ENCODE assay signal across 8 cellular contexts in the genomic region with DNA sequence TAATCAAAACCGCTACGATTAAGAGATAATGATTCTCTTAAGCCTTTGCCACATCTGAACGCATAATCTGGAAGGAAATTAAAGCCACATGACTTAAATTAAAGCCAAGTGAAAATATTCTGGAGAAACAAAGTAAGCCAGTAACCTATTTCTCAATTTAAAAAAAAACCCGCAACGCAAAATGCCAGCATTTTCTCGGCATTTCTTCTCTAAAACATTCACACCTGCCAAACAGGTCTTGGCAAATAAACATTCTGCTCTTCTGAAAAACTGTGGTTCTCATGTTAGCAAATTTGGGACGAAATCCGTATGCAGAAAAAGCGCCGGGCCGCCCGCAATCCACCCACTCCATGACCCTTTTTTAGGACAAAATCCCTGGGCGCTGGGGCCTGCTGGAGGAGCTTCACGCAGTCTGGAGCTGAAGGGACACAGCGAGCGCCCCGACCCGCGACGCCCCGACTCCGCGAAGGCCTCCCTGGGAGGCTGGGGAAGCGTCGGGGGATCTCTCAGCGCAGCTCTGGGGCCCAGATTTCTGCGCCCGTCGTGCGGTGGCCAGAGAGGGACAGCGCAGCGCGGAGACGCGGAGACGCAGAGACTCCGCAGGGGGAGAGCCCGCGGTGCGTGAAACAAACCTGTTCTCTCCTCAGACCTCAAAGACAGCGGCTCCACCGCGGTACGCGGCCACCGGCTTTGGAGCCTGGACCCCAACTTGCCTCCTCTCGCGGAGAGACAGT. TPM values are rescaled to one million over a fixed set of nuclear protein-coding genes. Genes with fewer than 3 reads are reported as not detected.
A peak's percentile ranks its signal among the peaks of the same experiment; 100 is the strongest.
DNase-seq lines count a peak whose midpoint lies in the region; ATAC-seq and TF ChIP-seq lines count a peak whose summit lies in the region.

No MANE protein-coding gene starts in this region.

- H3K4me3 Mint-ChIP-seq in CD14-positive monocyte (peak overlapping the region; percentile 96 to 97), immature natural killer cell (peak overlapping the region; percentile 97 to 100 (median 98))
- H3K4me3 Mint-ChIP-seq in stimulated activated naive CD8-positive, alpha-beta T cell treated with anti-CD3 and anti-CD28 coated beads, Interleukin-15, amount 100 ng/mL, for 72 hours: peak overlapping the region; percentile 96 to 98

- H3K4me3 ChIP-seq in adrenal gland: peak overlapping the region in 3 of 4 donors; percentile 10 to 90 (median 65)

- no peaks in the 10 kb centered on the region for H3K9me3 ChIP-seq in adrenal gland (replicated peaks in 1 of 3)

- DNase-seq in CD14-positive monocyte (ENCODE audit: low spot score) (peak; percentile 43), adrenal gland (no peak), immature natural killer cell (no peak), activated gamma-delta T cell (lab: John Stamatoyannopoulos, UW) (no peak)
- no peak for DNase-seq in stimulated activated naive CD8-positive, alpha-beta T cell treated with anti-CD3 and anti-CD28 coated beads, Interleukin-15, amount 100 ng/mL, for 72 hours
- no peak for DNase-seq in activated CD4-positive, alpha-beta T cell treated with anti-CD3 and anti-CD28 coated beads, Interleukin-2, amount 50 U/mL, for 4 hours

- intact Hi-C loops in CD14-positive monocyte (cut with micrococcal nuclease) (loop anchor here (2.0 to 10.0 kb wide), 2 partner anchors 28 to 48 kb away; partner anchors contain the start of gene NR1D2 (in 1 of the 2)), adrenal gland (cut with DNase I) (no loop called here)

- WGBS in adrenal gland, 4 donors: 2 to 10% (median 3%) methylated on average over 12 to 48 of the region's 48 CpGs

- TF ChIP-seq CTCF in CD14-positive monocyte (IDR thresholded peaks at IDR 0.05): no peak
- TF ChIP-seq CTCF in adrenal gland (IDR thresholded peaks at IDR 0.05): no peak

- H3K36me3 Mint-ChIP-seq in CD14-positive monocyte (peaks cover 34 to 36% of the 10 kb centered on the region in 2 donors), immature natural killer cell (peaks cover 8 to 29% (median 19%) of the 10 kb centered on the region in 3 donors)

- ATAC-seq in GM19438 (IDR thresholded peaks at IDR 0.05; ENCODE audit: low read depth, unreplicated experiment) (peak; percentile 47), HG03432 (IDR thresholded peaks at IDR 0.05; ENCODE audit: unreplicated experiment) (peak; percentile 53)
- ATAC-seq in stimulated activated naive CD8-positive, alpha-beta T cell treated with anti-CD3 and anti-CD28 coated beads, Interleukin-15, amount 100 ng/mL, for 72 hours: peak; percentile 68

- H3K27me3 Mint-ChIP-seq in CD14-positive monocyte (ENCODE audit: low read depth in 3 of 3): peaks cover 8 to 11% (median 10%) of the 10 kb centered on the region in 3 donors
- H3K27me3 Mint-ChIP-seq in immature natural killer cell (ENCODE audit: low read depth in 3 of 3): peaks cover 15 to 25% (median 20%) of the 10 kb centered on the region in 3 donors
- H3K27me3 Mint-ChIP-seq in stimulated activated naive CD8-positive, alpha-beta T cell treated with anti-CD3 and anti-CD28 coated beads, Interleukin-15, amount 100 ng/mL, for 72 hours: no peaks in the 10 kb centered on the region

- H3K27ac Mint-ChIP-seq in CD14-positive monocyte (peak overlapping the region; percentile 93 to 97 (median 95)), immature natural killer cell (peak overlapping the region; percentile 95 to 98 (median 97))
- H3K27ac Mint-ChIP-seq in stimulated activated naive CD8-positive, alpha-beta T cell treated with anti-CD3 and anti-CD28 coated beads, Interleukin-15, amount 100 ng/mL, for 72 hours: peak overlapping the region; percentile 99 to 100

- peaks cover 0 to 25% of the 10 kb centered on the region in 2 donors for H3K36me3 ChIP-seq in adrenal gland (replicated peaks in 1 of 2)

- TF ChIP-seq POLR2A in adrenal gland (IDR thresholded peaks at IDR 0.05): no peak

- peak overlapping the region; percentile 71 to 99 (median 94) for H3K27ac ChIP-seq in adrenal gland

- H3K4me1 Mint-ChIP-seq in CD14-positive monocyte: peaks cover 43% of the 10 kb centered on the region
- H3K4me1 Mint-ChIP-seq in immature natural killer cell: peaks cover 49 to 57% of the 10 kb centered on the region in 2 donors
- H3K4me1 Mint-ChIP-seq in stimulated activated naive CD8-positive, alpha-beta T cell treated with anti-CD3 and anti-CD28 coated beads, Interleukin-15, amount 100 ng/mL, for 72 hours: peaks cover 51% of the 10 kb centered on the region

- peaks cover 16 to 56% of the 10 kb centered on the region in 2 donors for H3K4me1 ChIP-seq in adrenal gland (replicated peaks in 1 of 2)

- H3K27me3 ChIP-seq in adrenal gland: no peaks in the 10 kb centered on the region

- H3K9me3 Mint-ChIP-seq in CD14-positive monocyte (peaks cover 0 to 2% (median 0%) of the 10 kb centered on the region in 7 donors), immature natural killer cell (no peaks in the 10 kb centered on the region)
- no peaks in the 10 kb centered on the region for H3K9me3 Mint-ChIP-seq in stimulated activated naive CD8-positive, alpha-beta T cell treated with anti-CD3 and anti-CD28 coated beads, Interleukin-15, amount 100 ng/mL, for 72 hours

RNA-seq across cellular contexts. Expression of gene NKIRAS1, which starts 0.5 kb away (rescaled TPM):
- polyA plus RNA-seq in CD14-positive monocyte (1 to 10 TPM; 1.9 to 2.0 TPM), adrenal gland (10 to 100 TPM in 1 of 3 donors, 1 to 10 TPM in 2; 6.7 to 31.4 (median 8.0) TPM), immature natural killer cell (1 to 10 TPM; 2.1 to 4.7 (median 4.0) TPM)
- total RNA-seq in adrenal gland: 10 to 100 TPM; 11.2 to 20.1 (median 15.1) TPM

RNA-seq across cellular contexts. Expression of gene RPL15, which starts 0.6 kb away (rescaled TPM):
- polyA plus RNA-seq in CD14-positive monocyte (1,000 to 10,000 TPM; 2,781 to 3,161 TPM), adrenal gland (1,000 to 10,000 TPM; 1,857 to 3,034 (median 1,896) TPM), immature natural killer cell (1,000 to 10,000 TPM; 2,712 to 5,031 (median 2,871) TPM)
- total RNA-seq in adrenal gland: 1,000 to 10,000 TPM in 7 of 8 donors, 100 to 1,000 TPM in 1; 760 to 2,308 (median 1,655) TPM

RNA-seq across cellular contexts. Expression of gene NR1D2, which starts 28.8 kb away (rescaled TPM):
- polyA plus RNA-seq in CD14-positive monocyte: 1 to 10 TPM; 4.1 to 5.4 TPM
- 10 to 100 TPM; 25.2 to 43.4 (median 37.7) TPM for total RNA-seq in adrenal gland
- polyA plus RNA-seq in adrenal gland: 10 to 100 TPM in 2 of 3 donors, 1 to 10 TPM in 1; 8.7 to 28.1 (median 13.4) TPM
- 10 to 100 TPM; 15.5 to 24.4 (median 16.2) TPM for polyA plus RNA-seq in immature natural killer cell

Comparison
In these comparisons a context has a peak if more than half of its experiments do, and no peak if none do; other contexts are left out.
1. intact Hi-C loops: an anchor here in CD14-positive monocyte (2.0 to 10.0 kb wide); none called in adrenal gland.